ENCODE assay signal across 8 cellular contexts in genomic region chr17:78342438-78343098, GRCh38. TPM values are rescaled to one million over a fixed set of nuclear protein-coding genes. Genes with fewer than 3 reads are reported as not detected.
A peak's percentile ranks its signal among the peaks of the same experiment; 100 is the strongest.
DNase-seq lines count a peak whose midpoint lies in the region; ATAC-seq, FAIRE-seq and TF ChIP-seq lines count a peak whose summit lies in the region.

No MANE protein-coding gene starts in this region.

- POLR2A ChIA-PET in H1 (lab: Charles Lee; ENCODE audit: partially characterized antibody) = interaction anchor here (1.1 to 5.2 kb wide), 7 partner anchors 13 to 32 kb away, joined by 3 to 29 read pairs (median 4); partner anchors contain the start of gene SOCS3

- H3K4me1 ChIP-seq in H1 (replicated peaks in 1 of 4; ENCODE audit: control insufficient read depth in 3 of 4, insufficient read depth in 4 of 4, low read length in 3 of 4) (peaks cover 0 to 17% (median 14%) of the 10 kb centered on the region in 4 experiments; a peak in 5 of 7 replicates), mucosa of stomach (ENCODE audit: control insufficient read depth, insufficient read depth, low read length) (peaks cover 57% of the 10 kb centered on the region)

- H3K56ac ChIP-seq in H1 (replicated peaks; ENCODE audit: insufficient read length, low read depth, low read length) = no peak overlapping the region

- no peak overlapping the region for H3K23ac ChIP-seq in H1 (ENCODE audit: insufficient read length)

- CTCF ChIA-PET in H1 (lab: Charles Lee; ENCODE audit: partially characterized antibody) = interaction anchor here (0.5 to 2.3 kb wide), 10 partner anchors 9 to 388 kb away, joined by 3 to 10 read pairs (median 3); no protein-coding TSS in a partner anchor

- H3K9ac ChIP-seq in H1 (replicated peaks in 1 of 4; ENCODE audit: extremely low read depth in 1 of 4, low read depth in 3 of 4, low read length in 3 of 4) (no peak overlapping the region), mucosa of stomach (ENCODE audit: low read length) (peak overlapping the region; percentile 50)

- no peak overlapping the region; the same call in 1 of the 2 replicates for H4K8ac ChIP-seq in H1 (ENCODE audit: extremely low read depth, insufficient read depth, low read length)

- H2BK120ac ChIP-seq in H1 (replicated peaks; ENCODE audit: low read depth, low read length) = no peak overlapping the region

- no peak overlapping the region for H2AFZ ChIP-seq in H1 (ENCODE audit: low read length)

- FAIRE-seq in RCC 7860 (lab: Jason Lieb, UNC) (peak; percentile 67), H1 (lab: Jason Lieb, UNC) (no peak)

- DNase-seq in EL = peak; percentile 91
- peak; percentile 88 for DNase-seq in RCC 7860 (ENCODE audit: low spot score)
- DNase-seq in H1 (ENCODE audit: low read depth in 1 of 2, low spot score in 2 of 2) = no peak
- no peak for DNase-seq in effector CD4-positive, alpha-beta T cell
- DNase-seq in activated CD8-positive, alpha-beta memory T cell treated with anti-CD3 and anti-CD28 coated beads, Interleukin-2, amount 50 U/mL, for 48 hours = no peak
- DNase-seq in UCSD-AML1 (lab: John Stamatoyannopoulos, UW; ENCODE audit: unreplicated experiment) = no peak

- no peaks in the 10 kb centered on the region for H3K9me3 ChIP-seq in H1 (ENCODE audit: insufficient read depth in 2 of 2, low read depth in 1 of 2, low read length in 1 of 2)
- no peaks in the 10 kb centered on the region for H3K9me3 ChIP-seq in mucosa of stomach (ENCODE audit: control insufficient read depth, low read length)

- TF ChIP-seq POLR2A in H1 (IDR thresholded peaks at IDR 0.05; ENCODE audit: control extremely low read depth in 1 of 2, low read depth in 2 of 2, low read length in 2 of 2) = no peak

- H2BK15ac ChIP-seq in H1 (ENCODE audit: low read length) = peak overlapping the region; percentile 46; the same call in 1 of the 2 replicates

- no peak overlapping the region for H4K91ac ChIP-seq in H1 (replicated peaks; ENCODE audit: insufficient read length, low read length)

- H2BK12ac ChIP-seq in H1 (ENCODE audit: low read depth, low read length) = peak overlapping the region; percentile 81; the same call in 1 of the 2 replicates

- peak overlapping the region; percentile 32 for H3K18ac ChIP-seq in H1 (ENCODE audit: extremely low read depth, low read length)

- no peaks in the 10 kb centered on the region for H3K36me3 ChIP-seq in H1 (ENCODE audit: control insufficient read depth in 2 of 4, insufficient read depth in 4 of 4, low read length in 3 of 4)
- no peaks in the 10 kb centered on the region for H3K36me3 ChIP-seq in mucosa of stomach (ENCODE audit: control insufficient read depth, insufficient read depth, low read length)

- H3K27ac ChIP-seq in H1 (ENCODE audit: low read depth, low read length) = no peak overlapping the region

- no peak overlapping the region for H2BK20ac ChIP-seq in H1 (ENCODE audit: low read length)

- H3K14ac ChIP-seq in H1 (ENCODE audit: insufficient read length) = no peak overlapping the region

- H3K4me3 ChIP-seq in H1 (ENCODE audit: extremely low read depth in 1 of 4, insufficient read depth in 2 of 4, low read depth in 3 of 4, low read length in 4 of 4) (peak overlapping the region; percentile 29 to 61 (median 32); a peak in 5 of 8 replicates), mucosa of stomach (ENCODE audit: low read length) (peak overlapping the region; percentile 57)

- H3K4me2 ChIP-seq in H1 (ENCODE audit: insufficient read depth in 1 of 2, low read depth in 2 of 2, low read length in 2 of 2) = peak overlapping the region; percentile 45 to 74

- no peak for ATAC-seq in GM18861 (IDR thresholded peaks at IDR 0.05; ENCODE audit: unreplicated experiment)

- no peaks in the 10 kb centered on the region for H3K79me1 ChIP-seq in H1 (ENCODE audit: low read depth, low read length)

- TF ChIP-seq CTCF in H1 (IDR thresholded peaks at IDR 0.05; ENCODE audit: control extremely low read depth in 1 of 3, insufficient read depth in 1 of 3, low read depth in 1 of 3, low read length in 3 of 3) = no peak

- H3K23me2 ChIP-seq in H1 (ENCODE audit: low read depth, low read length) = peaks cover 2% of the 10 kb centered on the region; the same call in 1 of the 2 replicates

- H4K20me1 ChIP-seq in H1 (replicated peaks in 1 of 2; ENCODE audit: control insufficient read depth in 1 of 2, insufficient read depth in 2 of 2, low read length in 2 of 2) = no peaks in the 10 kb centered on the region

- WGBS in H1 (ENCODE audit: extremely low coverage in 1 of 2, insufficient coverage in 1 of 2, insufficient read length in 1 of 2, insufficient replicate concordance in 2 of 2, low coverage in 1 of 2, low lambda C conversion rate in 2 of 2, missing lambda C conversion rate in 1 of 2), 2 experiments = 45% methylated on average over 23 of the region's 26 CpGs; no CpG with 5 or more reads in 1 of the 2 experiments

- TF ChIP-seq EP300 in H1 (IDR thresholded peaks at IDR 0.05; ENCODE audit: borderline replicate concordance in 1 of 2, low read depth in 2 of 2, low read length in 2 of 2) = no peak

- no peak overlapping the region for H2AK5ac ChIP-seq in H1 (ENCODE audit: low read depth, low read length)

- H4K5ac ChIP-seq in H1 (ENCODE audit: insufficient read length, low read depth, low read length) = no peak overlapping the region

- H2BK5ac ChIP-seq in H1 (ENCODE audit: low read depth, low read length) = peak overlapping the region; percentile 27; the same call in 1 of the 2 replicates

- no peak overlapping the region for H3K4ac ChIP-seq in H1 (replicated peaks; ENCODE audit: insufficient read length, low read depth, low read length)

- H3K27me3 ChIP-seq in H1 (replicated peaks in 1 of 4; ENCODE audit: control insufficient read depth in 3 of 4, extremely low read depth in 1 of 4, insufficient read depth in 3 of 4, low read length in 3 of 4) (peaks cover 0 to 23% (median 13%) of the 10 kb centered on the region in 4 experiments; a peak in 5 of 7 replicates), mucosa of stomach (ENCODE audit: control insufficient read depth, insufficient read depth, low read length) (no peaks in the 10 kb centered on the region)

- no peaks in the 10 kb centered on the region for H3K79me2 ChIP-seq in H1 (ENCODE audit: control insufficient read depth in 1 of 2, insufficient read depth in 2 of 2, low read length in 2 of 2)

- no peak for TF ChIP-seq RAD21 in H1 (IDR thresholded peaks at IDR 0.05 in 1 of 2, conservative IDR thresholded peaks at IDR 0.05 in 1 of 2; ENCODE audit: low read depth in 2 of 2, low read length in 2 of 2)

TF ChIP-seq in H1, 55 proteins besides CTCF, POLR2A, EP300 and RAD21:
- TF ChIP-seq SUZ12 (IDR thresholded peaks at IDR 0.05; ENCODE audit: low read length) = 0 out of 2 replicates have a peak, but pooled peaks have one; percentile 17
- no peak for TF ChIP-seq SIRT6 (IDR thresholded peaks at IDR 0.05; ENCODE audit: low read length)
- no peak for TF ChIP-seq CREB1 (IDR thresholded peaks at IDR 0.05)
- TF ChIP-seq TBP (IDR thresholded peaks at IDR 0.05; ENCODE audit: low read depth, low read length) = no peak
- no peak for TF ChIP-seq JUN (IDR thresholded peaks at IDR 0.05; ENCODE audit: low read depth, low read length)
- no peak for TF ChIP-seq NRF1 (IDR thresholded peaks at IDR 0.05; ENCODE audit: low read depth, low read length)

RNA-seq across cellular contexts. Expression of gene SOCS3, which starts 17.3 kb away (rescaled TPM):
- total RNA-seq in H1 (2021; fragmentation: NEBNext Ultra II Directional; extraction: Animal tissue kit (Norgen Biotek cat#: 25700)) = 47.9 and 49.4 TPM in 2 replicates
- polyA plus RNA-seq in H1 (2011; rRNA removed) = 10.1 and 15.2 TPM in 2 replicates
- polyA plus RNA-seq in H1 (2011; cell fraction: cytosol; rRNA removed) = 13.5 TPM
- 33.4 TPM for polyA plus RNA-seq in H1 (2011; cell fraction: nucleus; rRNA removed)
- 13.7 to 17.9 TPM (median 15.6 TPM) in 4 replicates for polyA plus RNA-seq in H1 (2012, experiment 1 of 2)
- 21.7 TPM for polyA plus RNA-seq in H1 (2012, experiment 2 of 2)
- 28.0 TPM for polyA plus RNA-seq in H1 (2013, experiment 1 of 2)
- 27.0 TPM for polyA plus RNA-seq in H1 (2013, experiment 2 of 2)
- 7.3 and 11.0 TPM in 2 replicates for polyA minus RNA-seq in H1 (2011; rRNA and poly(A)+ RNA removed)
- polyA minus RNA-seq in H1 (2011; cell fraction: cytosol; rRNA and poly(A)+ RNA removed) = 17.7 TPM
- polyA minus RNA-seq in H1 (2011; cell fraction: nucleus; rRNA and poly(A)+ RNA removed) = 14.3 TPM

RNA-seq across cellular contexts. Expression of gene PGS1, which starts 35.9 kb away (rescaled TPM):
- 56.7 and 60.0 TPM in 2 replicates for total RNA-seq in H1 (2021; fragmentation: NEBNext Ultra II Directional; extraction: Animal tissue kit (Norgen Biotek cat#: 25700))
- polyA plus RNA-seq in H1 (2011; rRNA removed) = 46.7 and 69.3 TPM in 2 replicates
- 69.5 TPM for polyA plus RNA-seq in H1 (2011; cell fraction: cytosol; rRNA removed)
- 180 TPM for polyA plus RNA-seq in H1 (2011; cell fraction: nucleus; rRNA removed)
- polyA plus RNA-seq in H1 (2012, experiment 1 of 2) = 38.8 to 53.2 TPM (median 48.6 TPM) in 4 replicates
- 42.4 TPM for polyA plus RNA-seq in H1 (2012, experiment 2 of 2)
- polyA plus RNA-seq in H1 (2013, experiment 1 of 2) = 34.5 TPM
- 33.4 TPM for polyA plus RNA-seq in H1 (2013, experiment 2 of 2)
- polyA minus RNA-seq in H1 (2011; rRNA and poly(A)+ RNA removed) = 49.7 and 65.7 TPM in 2 replicates
- 37.5 TPM for polyA minus RNA-seq in H1 (2011; cell fraction: cytosol; rRNA and poly(A)+ RNA removed)
- 62.2 TPM for polyA minus RNA-seq in H1 (2011; cell fraction: nucleus; rRNA and poly(A)+ RNA removed)

Comparison
In these comparisons a context has a peak if more than half of its experiments do, and no peak if none do; other contexts are left out.
1. DNase-seq: peak in EL (single experiment) and RCC 7860 (single experiment); none in H1 (0 of 2), effector CD4-positive, alpha-beta T cell (single experiment), activated CD8-positive, alpha-beta memory T cell treated with anti-CD3 and anti-CD28 coated beads, Interleukin-2, amount 50 U/mL, for 48 hours (single experiment) and UCSD-AML1 (single experiment).